11 cellular contexts compared by ENCODE assay signal in the genomic region with DNA sequence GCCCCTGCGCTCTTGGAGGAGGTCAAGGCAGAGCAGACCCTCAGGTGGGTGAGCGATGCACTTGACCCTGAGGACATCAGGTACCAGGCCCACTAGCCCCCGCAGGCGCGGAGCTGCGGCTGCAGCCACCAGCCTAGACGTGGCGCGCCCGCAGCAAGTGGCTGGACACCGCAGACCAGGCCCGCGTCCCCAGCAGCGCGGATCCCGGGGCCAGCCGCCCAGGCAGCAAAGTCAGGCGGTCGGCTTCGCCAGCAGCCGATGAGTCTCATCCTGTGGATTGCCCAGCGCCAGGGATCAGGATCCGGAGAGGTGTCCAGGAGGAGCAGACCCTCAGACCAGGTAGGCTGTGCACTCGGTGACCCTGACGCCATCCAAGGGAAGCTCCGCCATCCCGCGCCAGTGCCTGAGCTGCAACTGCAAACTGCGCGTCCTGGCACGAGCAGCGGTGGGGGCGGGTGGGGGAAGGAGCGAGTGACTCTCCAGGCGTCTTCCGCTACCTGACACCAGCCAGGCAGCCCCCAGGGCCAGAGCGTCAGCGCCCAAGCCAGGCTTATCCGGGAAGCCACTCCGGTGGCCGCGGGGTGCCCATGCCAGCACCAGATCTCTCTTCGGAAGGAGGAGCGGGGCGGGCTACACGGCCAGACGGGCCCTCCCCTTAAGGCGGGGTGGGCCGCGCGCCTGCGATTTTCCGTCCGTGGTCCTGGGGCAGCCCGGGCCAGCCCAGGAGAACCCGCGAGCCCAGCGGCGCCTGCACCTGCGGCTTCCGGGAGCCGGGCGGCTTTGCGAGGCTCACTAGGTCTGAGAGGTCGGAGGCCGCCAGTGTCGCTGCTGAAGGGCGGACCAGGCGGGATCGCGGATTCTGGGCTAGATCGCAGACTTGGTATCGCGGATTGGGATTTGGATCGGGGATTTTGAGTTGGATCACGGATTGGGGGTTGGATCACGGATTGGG. TPM values are rescaled to one million over a fixed set of nuclear protein-coding genes. Genes with fewer than 3 reads are reported as not detected.
DNase-seq lines count a peak whose midpoint lies in the region; ATAC-seq and TF ChIP-seq lines count a peak whose summit lies in the region.
"Not testable (repeated sequence)": the region's sequence is repeated elsewhere in the genome, so short reads cannot be mapped to it uniquely, and the experiment has no call there.
"Had no signal": no experiment of that assay in that cellular context is flagged by ENCODE, and none has a peak within 500 bp of the region (broad histone marks: within the 10 kb centered on the region; RNA-seq: fewer than 3 reads in every experiment).

No MANE protein-coding gene starts in this region.

- peak overlapping the region; percentile 55 for H3K4me3 Mint-ChIP-seq in progenitor cell of endocrine pancreas (ENCODE audit: low read depth)

- not testable (repeated sequence) for H3K27ac Mint-ChIP-seq in progenitor cell of endocrine pancreas

- not testable (repeated sequence) for H3K9me3 ChIP-seq in right cardiac atrium (ENCODE audit: control insufficient read depth, low read length)

- CTCF ChIA-PET in AG04449 (lab: Yijun Ruan, JAX): not testable (repeated sequence)

- not testable (repeated sequence) for TF ChIP-seq CTCF in AG04449 (IDR thresholded peaks at IDR 0.05; ENCODE audit: insufficient read depth, low read length, missing control alignments); brain microvascular endothelial cell (IDR thresholded peaks at IDR 0.05; ENCODE audit: low read depth, low read length, missing control alignments); progenitor cell of endocrine pancreas (IDR thresholded peaks at IDR 0.05; ENCODE audit: unreplicated experiment)

- H3K4me3 ChIP-seq in AG04449 (ENCODE audit: low read depth, low read length) (peak overlapping the region; percentile 20; the same call in 1 of the 2 replicates), brain microvascular endothelial cell (ENCODE audit: low read depth, low read length) (peak overlapping the region; percentile 26), right cardiac atrium (ENCODE audit: low read length) (peak overlapping the region; percentile 6)

- POLR2A ChIA-PET in AG04449 (lab: Yijun Ruan, JAX): not testable (repeated sequence)

- intact Hi-C loops in right cardiac atrium (cut with DNase I): not testable (repeated sequence)

- not testable (repeated sequence) for H3K36me3 ChIP-seq in brain microvascular endothelial cell (replicated peaks)

- H3K9me3 Mint-ChIP-seq in progenitor cell of endocrine pancreas (ENCODE audit: low read depth): not testable (repeated sequence)

- 5% methylated on average over 34 of the region's 77 CpGs for WGBS in right cardiac atrium

- not testable (repeated sequence) for H3K27ac ChIP-seq in brain microvascular endothelial cell; right cardiac atrium (ENCODE audit: low read length)

- not testable (repeated sequence) for H3K4me1 ChIP-seq in right cardiac atrium (ENCODE audit: control insufficient read depth, insufficient read depth, low read length)

- ATAC-seq in HG02588 (IDR thresholded peaks at IDR 0.05; ENCODE audit: unreplicated experiment) (peak; percentile 65), right cardiac atrium (peak in 1 of 2 donors; percentile 57)

- not testable (repeated sequence) for DNase-seq in AG04449 (ENCODE audit: low read depth, low spot score); brain microvascular endothelial cell; progenitor cell of endocrine pancreas (ENCODE audit: low spot score, unreplicated experiment)
- peak; percentile 6 for DNase-seq in activated CD4-positive, CD25-positive, alpha-beta regulatory T cell treated with anti-CD3 and anti-CD28 coated beads, Interleukin-2, amount 50 U/mL, for 16 hours (ENCODE audit: low read depth, low spot score)
- peak; percentile 85 to 89 for DNase-seq in activated T-cell treated with anti-CD3 and anti-CD28 coated beads, Interleukin-2, amount 50 U/mL, for 48 hours
- DNase-seq in right cardiac atrium: peak in 1 of 3 donors; percentile 84
- DNase-seq in stimulated activated CD8-positive, alpha-beta memory T cell treated with anti-CD3 and anti-CD28 coated beads, Interleukin-2, amount 100 ng/mL, for 48 hours (ENCODE audit: low read depth in 2 of 2): peak; percentile 43 to 58

- H3K27me3 ChIP-seq in brain microvascular endothelial cell (replicated peaks); right cardiac atrium (ENCODE audit: control insufficient read depth, insufficient read depth): not testable (repeated sequence)

- H3K27me3 Mint-ChIP-seq in progenitor cell of endocrine pancreas: not testable (repeated sequence)

- not testable (repeated sequence) for H3K4me1 Mint-ChIP-seq in progenitor cell of endocrine pancreas (ENCODE audit: low read depth)

- H3K36me3 Mint-ChIP-seq in progenitor cell of endocrine pancreas (ENCODE audit: insufficient read depth): not testable (repeated sequence)

- in situ Hi-C loops in brain microvascular endothelial cell (cut with HindIII; ENCODE audit: low pct_ligation_motif_present, low sequenced_read_pairs): not testable (repeated sequence)

RNA-seq across cellular contexts. Expression of gene PROP1, which starts 10.4 kb away (rescaled TPM):
- not detected for total RNA-seq in right cardiac atrium
- not detected for polyA plus RNA-seq in right cardiac atrium
- total RNA-seq in progenitor cell of endocrine pancreas: not detected in 2 replicates
- total RNA-seq: A172, NCI-H460 had no signal
- polyA plus RNA-seq: keratinocyte had no signal
